In the genomic region with DNA sequence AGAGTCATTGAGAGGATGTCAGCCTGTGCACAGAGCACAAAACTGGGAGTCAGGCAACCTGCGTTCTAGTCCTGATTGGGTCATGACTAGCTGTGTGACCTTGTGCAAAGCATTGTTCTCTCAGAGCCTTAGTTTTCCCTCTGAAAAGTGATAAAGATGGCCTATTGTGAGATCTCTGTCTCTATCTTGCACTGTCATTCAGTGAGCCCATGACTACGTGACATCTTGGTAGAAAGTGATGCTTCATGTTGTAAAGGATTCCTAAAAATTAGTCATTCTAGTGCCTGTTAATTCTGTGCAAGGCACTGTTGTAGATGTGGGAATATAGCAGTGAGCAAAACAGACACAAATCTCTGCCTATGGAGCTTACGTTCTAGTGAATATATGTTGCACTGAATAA, we compare ENCODE assay signal across 1 cellular context.
TF ChIP-seq lines count a peak whose summit lies in the region.

No MANE protein-coding gene starts in this region.

TF ChIP-seq in H1, 55 proteins besides CTCF, POLR2A, EP300 and RAD21 (continued from another document):
- TF ChIP-seq, protein P1, sequence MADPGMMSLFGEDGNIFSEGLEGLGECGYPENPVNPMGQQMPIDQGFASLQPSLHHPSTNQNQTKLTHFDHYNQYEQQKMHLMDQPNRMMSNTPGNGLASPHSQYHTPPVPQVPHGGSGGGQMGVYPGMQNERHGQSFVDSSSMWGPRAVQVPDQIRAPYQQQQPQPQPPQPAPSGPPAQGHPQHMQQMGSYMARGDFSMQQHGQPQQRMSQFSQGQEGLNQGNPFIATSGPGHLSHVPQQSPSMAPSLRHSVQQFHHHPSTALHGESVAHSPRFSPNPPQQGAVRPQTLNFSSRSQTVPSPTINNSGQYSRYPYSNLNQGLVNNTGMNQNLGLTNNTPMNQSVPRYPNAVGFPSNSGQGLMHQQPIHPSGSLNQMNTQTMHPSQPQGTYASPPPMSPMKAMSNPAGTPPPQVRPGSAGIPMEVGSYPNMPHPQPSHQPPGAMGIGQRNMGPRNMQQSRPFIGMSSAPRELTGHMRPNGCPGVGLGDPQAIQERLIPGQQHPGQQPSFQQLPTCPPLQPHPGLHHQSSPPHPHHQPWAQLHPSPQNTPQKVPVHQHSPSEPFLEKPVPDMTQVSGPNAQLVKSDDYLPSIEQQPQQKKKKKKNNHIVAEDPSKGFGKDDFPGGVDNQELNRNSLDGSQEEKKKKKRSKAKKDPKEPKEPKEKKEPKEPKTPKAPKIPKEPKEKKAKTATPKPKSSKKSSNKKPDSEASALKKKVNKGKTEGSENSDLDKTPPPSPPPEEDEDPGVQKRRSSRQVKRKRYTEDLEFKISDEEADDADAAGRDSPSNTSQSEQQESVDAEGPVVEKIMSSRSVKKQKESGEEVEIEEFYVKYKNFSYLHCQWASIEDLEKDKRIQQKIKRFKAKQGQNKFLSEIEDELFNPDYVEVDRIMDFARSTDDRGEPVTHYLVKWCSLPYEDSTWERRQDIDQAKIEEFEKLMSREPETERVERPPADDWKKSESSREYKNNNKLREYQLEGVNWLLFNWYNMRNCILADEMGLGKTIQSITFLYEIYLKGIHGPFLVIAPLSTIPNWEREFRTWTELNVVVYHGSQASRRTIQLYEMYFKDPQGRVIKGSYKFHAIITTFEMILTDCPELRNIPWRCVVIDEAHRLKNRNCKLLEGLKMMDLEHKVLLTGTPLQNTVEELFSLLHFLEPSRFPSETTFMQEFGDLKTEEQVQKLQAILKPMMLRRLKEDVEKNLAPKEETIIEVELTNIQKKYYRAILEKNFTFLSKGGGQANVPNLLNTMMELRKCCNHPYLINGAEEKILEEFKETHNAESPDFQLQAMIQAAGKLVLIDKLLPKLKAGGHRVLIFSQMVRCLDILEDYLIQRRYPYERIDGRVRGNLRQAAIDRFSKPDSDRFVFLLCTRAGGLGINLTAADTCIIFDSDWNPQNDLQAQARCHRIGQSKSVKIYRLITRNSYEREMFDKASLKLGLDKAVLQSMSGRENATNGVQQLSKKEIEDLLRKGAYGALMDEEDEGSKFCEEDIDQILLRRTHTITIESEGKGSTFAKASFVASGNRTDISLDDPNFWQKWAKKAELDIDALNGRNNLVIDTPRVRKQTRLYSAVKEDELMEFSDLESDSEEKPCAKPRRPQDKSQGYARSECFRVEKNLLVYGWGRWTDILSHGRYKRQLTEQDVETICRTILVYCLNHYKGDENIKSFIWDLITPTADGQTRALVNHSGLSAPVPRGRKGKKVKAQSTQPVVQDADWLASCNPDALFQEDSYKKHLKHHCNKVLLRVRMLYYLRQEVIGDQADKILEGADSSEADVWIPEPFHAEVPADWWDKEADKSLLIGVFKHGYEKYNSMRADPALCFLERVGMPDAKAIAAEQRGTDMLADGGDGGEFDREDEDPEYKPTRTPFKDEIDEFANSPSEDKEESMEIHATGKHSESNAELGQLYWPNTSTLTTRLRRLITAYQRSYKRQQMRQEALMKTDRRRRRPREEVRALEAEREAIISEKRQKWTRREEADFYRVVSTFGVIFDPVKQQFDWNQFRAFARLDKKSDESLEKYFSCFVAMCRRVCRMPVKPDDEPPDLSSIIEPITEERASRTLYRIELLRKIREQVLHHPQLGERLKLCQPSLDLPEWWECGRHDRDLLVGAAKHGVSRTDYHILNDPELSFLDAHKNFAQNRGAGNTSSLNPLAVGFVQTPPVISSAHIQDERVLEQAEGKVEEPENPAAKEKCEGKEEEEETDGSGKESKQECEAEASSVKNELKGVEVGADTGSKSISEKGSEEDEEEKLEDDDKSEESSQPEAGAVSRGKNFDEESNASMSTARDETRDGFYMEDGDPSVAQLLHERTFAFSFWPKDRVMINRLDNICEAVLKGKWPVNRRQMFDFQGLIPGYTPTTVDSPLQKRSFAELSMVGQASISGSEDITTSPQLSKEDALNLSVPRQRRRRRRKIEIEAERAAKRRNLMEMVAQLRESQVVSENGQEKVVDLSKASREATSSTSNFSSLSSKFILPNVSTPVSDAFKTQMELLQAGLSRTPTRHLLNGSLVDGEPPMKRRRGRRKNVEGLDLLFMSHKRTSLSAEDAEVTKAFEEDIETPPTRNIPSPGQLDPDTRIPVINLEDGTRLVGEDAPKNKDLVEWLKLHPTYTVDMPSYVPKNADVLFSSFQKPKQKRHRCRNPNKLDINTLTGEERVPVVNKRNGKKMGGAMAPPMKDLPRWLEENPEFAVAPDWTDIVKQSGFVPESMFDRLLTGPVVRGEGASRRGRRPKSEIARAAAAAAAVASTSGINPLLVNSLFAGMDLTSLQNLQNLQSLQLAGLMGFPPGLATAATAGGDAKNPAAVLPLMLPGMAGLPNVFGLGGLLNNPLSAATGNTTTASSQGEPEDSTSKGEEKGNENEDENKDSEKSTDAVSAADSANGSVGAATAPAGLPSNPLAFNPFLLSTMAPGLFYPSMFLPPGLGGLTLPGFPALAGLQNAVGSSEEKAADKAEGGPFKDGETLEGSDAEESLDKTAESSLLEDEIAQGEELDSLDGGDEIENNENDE (IDR thresholded peaks at IDR 0.05; ENCODE audit: insufficient replicate concordance, low read length), result no peak
- TF ChIP-seq SP1 (IDR thresholded peaks at IDR 0.05; ENCODE audit: low read depth, low read length), result no peak
